22 cellular contexts compared by ENCODE assay signal in the genomic region with DNA sequence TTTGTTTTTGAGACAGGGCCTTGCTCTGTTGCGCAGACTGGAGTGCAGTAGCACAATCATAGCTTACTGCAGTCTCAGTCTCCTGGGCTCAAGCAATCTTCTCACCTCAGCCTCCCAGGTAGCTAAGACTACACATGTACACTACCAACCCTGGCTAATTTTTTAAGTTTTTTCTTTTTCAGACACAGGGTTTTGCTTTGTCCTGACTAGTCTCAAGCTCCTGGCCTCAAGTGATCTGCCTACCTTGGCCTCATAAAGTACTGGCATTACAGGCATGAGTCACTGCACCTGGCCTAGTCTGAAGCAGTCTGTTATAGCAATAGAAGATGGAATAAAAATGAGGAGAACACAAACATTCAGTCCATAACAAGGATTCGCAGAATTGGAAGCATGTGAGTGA.
"Had no signal": no experiment of that assay in that cellular context is flagged by ENCODE, and none has a peak within 500 bp of the region (broad histone marks: within the 10 kb centered on the region; RNA-seq: fewer than 3 reads in every experiment).

No MANE protein-coding gene starts in this region.

- H3K27me3 Mint-ChIP-seq: progenitor cell of endocrine pancreas had no signal

- H3K27me3 ChIP-seq: ascending aorta, colonic mucosa, dorsolateral prefrontal cortex, transverse colon, uterus had no signal

- FAIRE-seq: endothelial cell of umbilical vein had no signal

- H3K27ac ChIP-seq: ascending aorta, colonic mucosa, dorsolateral prefrontal cortex, left ventricle myocardium inferior, transverse colon, uterus had no signal

- H3K9me3 ChIP-seq: ascending aorta, colonic mucosa, left ventricle myocardium inferior, transverse colon, uterus had no signal

- H3K4me3 Mint-ChIP-seq: activated B cell treated with CpG ODN at 0.5 μM for 24 hours; activated CD4-positive, alpha-beta T cell treated with anti-CD3 and anti-CD28 coated beads for 36 hours; activated T-cell treated with anti-CD3 and anti-CD28 coated beads, Interleukin-2, amount 50 U/mL, for 24 hours; activated T-helper 17 cell treated with anti-CD3 and anti-CD28 coated beads, Interleukin-2, amount 50 U/mL, for 72 hours; effector memory CD8-positive, alpha-beta T cell; natural killer cell treated with Interleukin-12 subunit alpha and Interleukin-12 subunit beta and Interleukin-15 and Interleukin-18, amount 100 ng/mL, for 72 hours; stimulated activated effector memory CD8-positive, alpha-beta T cell treated with anti-CD3 and anti-CD28 coated beads, Interleukin-12 subunit alpha, Interleukin-12 subunit beta, amount 100 ng/mL, for 72 hours; T-helper 1 cell treated with Interleukin-12 subunit alpha and Interleukin-12 subunit beta and Interleukin-4 antibody, amounts not matched to agents 30 μg/mL and 1 μg/mL, for 36 hours had no signal

- H3K36me3 ChIP-seq: ascending aorta, colonic mucosa, left ventricle myocardium inferior, transverse colon, uterus had no signal

- H3K36me3 Mint-ChIP-seq: activated naive CD4-positive, alpha-beta T cell treated with anti-CD3 and anti-CD28 coated beads, Interleukin-2, amount 50 U/mL, for 72 hours; natural killer cell treated with Interleukin-12 subunit alpha and Interleukin-12 subunit beta and Interleukin-15 and Interleukin-18, amount 100 ng/mL, for 72 hours; stimulated activated effector memory CD8-positive, alpha-beta T cell treated with anti-CD3 and anti-CD28 coated beads, Interleukin-12 subunit alpha, Interleukin-12 subunit beta, amount 100 ng/mL, for 72 hours had no signal

- H3K4me1 ChIP-seq: ascending aorta, colonic mucosa, left ventricle myocardium inferior, uterus had no signal

- H3K9me3 Mint-ChIP-seq: activated B cell treated with CpG ODN at 0.5 μM for 24 hours; activated T-cell treated with anti-CD3 and anti-CD28 coated beads, Interleukin-2, amount 50 U/mL, for 24 hours; effector memory CD8-positive, alpha-beta T cell; natural killer cell treated with Interleukin-12 subunit alpha and Interleukin-12 subunit beta and Interleukin-15 and Interleukin-18, amount 100 ng/mL, for 72 hours; stimulated activated effector memory CD8-positive, alpha-beta T cell treated with anti-CD3 and anti-CD28 coated beads, Interleukin-12 subunit alpha, Interleukin-12 subunit beta, amount 100 ng/mL, for 72 hours had no signal

- H3K4me3 ChIP-seq: ascending aorta, colonic mucosa, dorsolateral prefrontal cortex, left ventricle myocardium inferior, transverse colon, uterus had no signal

- H3K4me1 Mint-ChIP-seq: stimulated activated effector memory CD8-positive, alpha-beta T cell treated with anti-CD3 and anti-CD28 coated beads, Interleukin-12 subunit alpha, Interleukin-12 subunit beta, amount 100 ng/mL, for 72 hours had no signal

- ATAC-seq: activated CD4-positive, alpha-beta T cell treated with anti-CD3 and anti-CD28 coated beads for 36 hours; activated naive CD4-positive, alpha-beta T cell treated with anti-CD3 and anti-CD28 coated beads, Interleukin-2, amount 50 U/mL, for 72 hours; activated T-helper 17 cell treated with anti-CD3 and anti-CD28 coated beads, Interleukin-2, amount 50 U/mL, for 72 hours; effector memory CD8-positive, alpha-beta T cell; natural killer cell treated with Interleukin-12 subunit alpha and Interleukin-12 subunit beta and Interleukin-15 and Interleukin-18, amount 100 ng/mL, for 72 hours; stimulated activated effector memory CD8-positive, alpha-beta T cell treated with anti-CD3 and anti-CD28 coated beads, Interleukin-12 subunit alpha, Interleukin-12 subunit beta, amount 100 ng/mL, for 72 hours had no signal

- DNase-seq: activated B cell treated with CpG ODN at 0.5 μM for 24 hours; activated CD4-positive, alpha-beta T cell treated with anti-CD3 and anti-CD28 coated beads for 36 hours; activated CD4-positive, alpha-beta T cell treated with anti-CD3 and anti-CD28 coated beads, Interleukin-2, amount 50 U/mL, for 4 hours; activated CD8-positive, alpha-beta memory T cell treated with anti-CD3 and anti-CD28 coated beads for 24 hours; activated CD8-positive, alpha-beta memory T cell treated with anti-CD3 and anti-CD28 coated beads, Interleukin-2, amount 50 U/mL, for 4 hours; activated T-cell treated with anti-CD3 and anti-CD28 coated beads, Interleukin-2, amount 50 U/mL, for 24 hours; colonic mucosa; dorsolateral prefrontal cortex; effector memory CD8-positive, alpha-beta T cell; left ventricle myocardium inferior; midbrain; stimulated activated CD4-positive, alpha-beta T cell treated with anti-CD3 and anti-CD28 coated beads, Interleukin-1b, Interleukin-23, amount 100 ng/mL, for 48 hours; transverse colon; uterus had no signal

- H3K27ac Mint-ChIP-seq: activated B cell treated with CpG ODN at 0.5 μM for 24 hours; activated CD4-positive, alpha-beta T cell treated with anti-CD3 and anti-CD28 coated beads for 36 hours; activated T-cell treated with anti-CD3 and anti-CD28 coated beads, Interleukin-2, amount 50 U/mL, for 24 hours; activated T-helper 17 cell treated with anti-CD3 and anti-CD28 coated beads, Interleukin-2, amount 50 U/mL, for 72 hours; effector memory CD8-positive, alpha-beta T cell; natural killer cell treated with Interleukin-12 subunit alpha and Interleukin-12 subunit beta and Interleukin-15 and Interleukin-18, amount 100 ng/mL, for 72 hours; progenitor cell of endocrine pancreas; stimulated activated effector memory CD8-positive, alpha-beta T cell treated with anti-CD3 and anti-CD28 coated beads, Interleukin-12 subunit alpha, Interleukin-12 subunit beta, amount 100 ng/mL, for 72 hours; T-helper 1 cell treated with Interleukin-12 subunit alpha and Interleukin-12 subunit beta and Interleukin-4 antibody, amounts not matched to agents 30 μg/mL and 1 μg/mL, for 36 hours had no signal
